In genomic region chr14:89956294-89957009, GRCh38 we compare ENCODE assay signal across 8 cellular contexts. TPM values are rescaled to one million over a fixed set of nuclear protein-coding genes. Genes with fewer than 3 reads are reported as not detected.
DNase-seq lines count a peak whose midpoint lies in the region; ATAC-seq and TF ChIP-seq lines count a peak whose summit lies in the region.

No MANE protein-coding gene starts in this region.

- TF ChIP-seq CTCF in C4-2B (conservative IDR thresholded peaks at IDR 0.05) (no peak; the same call in 1 of the 2 replicates), PC-9 (conservative IDR thresholded peaks at IDR 0.05) (no peak), fibroblast of pulmonary artery (IDR thresholded peaks at IDR 0.05; ENCODE audit: low read length, missing control alignments) (no peak)

- peaks cover 9% of the 10 kb centered on the region; the same call in 1 of the 2 replicates for H3F3A ChIP-seq in PC-9 (ENCODE audit: insufficient read depth, low read depth)

- H3K4me2 ChIP-seq in PC-9 (peak overlapping the region; percentile 80), neuronal stem cell (ENCODE audit: insufficient read depth, low read length, poor library complexity, severe bottlenecking) (peak overlapping the region; percentile 70)

- TSS peak; percentile 66 for BruUV-seq in PC-9 (replicated peaks; lab: Mats Ljungman, UMichigan)

- H3K23ac ChIP-seq in neuronal stem cell (ENCODE audit: low read depth, low read length, poor library complexity): no peak overlapping the region

- H3K79me1 ChIP-seq in neuronal stem cell (ENCODE audit: low read depth, low read length): peaks cover 8% of the 10 kb centered on the region

- peak overlapping the region; percentile 40 for H2AK5ac ChIP-seq in neuronal stem cell (ENCODE audit: low read depth, low read length)

- H4K20me1 ChIP-seq in PC-9 (ENCODE audit: insufficient read depth): no peaks in the 10 kb centered on the region

- no peak overlapping the region for H2BK15ac ChIP-seq in neuronal stem cell (ENCODE audit: low read length)

- peak overlapping the region; percentile 98 for H3K18ac ChIP-seq in neuronal stem cell (ENCODE audit: low read length)

- H2AFZ ChIP-seq in PC-9: peak overlapping the region; percentile 80
- peak overlapping the region; percentile 95 for H2AFZ ChIP-seq in neuronal stem cell (ENCODE audit: low read length)

- no CpG with 5 or more reads among the region's 38 CpGs for WGBS in neuronal stem cell (ENCODE audit: extremely low coverage in 2 of 2, insufficient read length in 2 of 2, insufficient replicate concordance in 1 of 2), 2 donors

- H3K36me3 ChIP-seq in PC-9 (ENCODE audit: low read depth) (no peaks in the 10 kb centered on the region), neuronal stem cell (replicated peaks in 1 of 2; ENCODE audit: control insufficient read depth in 2 of 2, insufficient read depth in 2 of 2, low read length in 2 of 2) (peaks cover 11 to 45% of the 10 kb centered on the region in 2 donors), subcutaneous abdominal adipose tissue (ENCODE audit: control insufficient read depth in 5 of 5, insufficient read depth in 5 of 5, low read length in 5 of 5) (peaks cover 0 to 5% (median 0%) of the 10 kb centered on the region in 5 donors)

- peaks cover 21% of the 10 kb centered on the region for H3K79me2 ChIP-seq in PC-9 (ENCODE audit: low read depth)

- peaks cover 20% of the 10 kb centered on the region; the same call in 1 of the 2 replicates for H3K4me1 ChIP-seq in PC-9 (replicated peaks; ENCODE audit: insufficient read depth)
- peaks cover 7 to 14% of the 10 kb centered on the region in 2 donors for H3K4me1 ChIP-seq in neuronal stem cell (ENCODE audit: control insufficient read depth in 2 of 2, insufficient read depth in 1 of 2, low read depth in 1 of 2, low read length in 2 of 2)
- peaks cover 3 to 31% (median 25%) of the 10 kb centered on the region in 5 donors for H3K4me1 ChIP-seq in subcutaneous abdominal adipose tissue (ENCODE audit: control insufficient read depth in 5 of 5, insufficient read depth in 5 of 5, low read length in 5 of 5)

- no peak overlapping the region for H2BK120ac ChIP-seq in neuronal stem cell (ENCODE audit: low read depth, low read length)

- H3K4ac ChIP-seq in neuronal stem cell (ENCODE audit: low read length): no peak overlapping the region

- intact Hi-C loops in PC-9 (cut with micrococcal nuclease; ENCODE audit: unreplicated experiment): loop anchor here (10.0 kb wide), 1 partner anchor 798 kb away; no protein-coding TSS in a partner anchor

- H3K9ac ChIP-seq in neuronal stem cell (ENCODE audit: low read depth, low read length, poor library complexity) (peak overlapping the region; percentile 92), subcutaneous abdominal adipose tissue (ENCODE audit: low read length in 5 of 5) (peak overlapping the region in 4 of 5 donors; percentile 73 to 89 (median 82))

- POLR2A ChIA-PET in PC-9 (lab: Charles Lee; ENCODE audit: unreplicated experiment): interaction anchor here (0.9 kb wide), 1 partner anchor 1463 kb away, joined by 6 read pairs; no protein-coding TSS in a partner anchor

- peak; percentile 31 for ATAC-seq in GM19438 (IDR thresholded peaks at IDR 0.05; ENCODE audit: low read depth, unreplicated experiment)
- peak; percentile 30 for ATAC-seq in HG03571 (IDR thresholded peaks at IDR 0.05; ENCODE audit: unreplicated experiment)

- H3K4me3 ChIP-seq in PC-9 (peak overlapping the region; percentile 66), fibroblast of pulmonary artery (replicated peaks; ENCODE audit: low read depth, low read length) (peak overlapping the region; percentile 71), neuronal stem cell (ENCODE audit: low read length in 2 of 2) (peak overlapping the region; percentile 89 to 96), subcutaneous abdominal adipose tissue (ENCODE audit: low read depth in 1 of 5, low read length in 5 of 5) (peak overlapping the region; percentile 91 to 98 (median 95))

- peak; percentile 12 to 70 for DNase-seq in PC-9
- DNase-seq in activated T-helper 1 cell treated with Interleukin-2 at 50 U/mL for 16 hours (ENCODE audit: low read depth): peak; percentile 63
- peak; percentile 87 for DNase-seq in fibroblast of pulmonary artery (ENCODE audit: low read depth)
- peak; percentile 56 for DNase-seq in neuronal stem cell (ENCODE audit: low spot score)

- H3K27ac ChIP-seq in C4-2B (peak overlapping the region; percentile 92), PC-9 (peak overlapping the region; percentile 67), neuronal stem cell (replicated peaks; ENCODE audit: low read length) (peak overlapping the region; percentile 81), subcutaneous abdominal adipose tissue (ENCODE audit: low read depth, low read length) (peak overlapping the region; percentile 65)

- no peak overlapping the region for H4K91ac ChIP-seq in neuronal stem cell (ENCODE audit: low read depth, low read length, poor library complexity)

- peak overlapping the region; percentile 11 for H3K14ac ChIP-seq in neuronal stem cell (ENCODE audit: low read length)

- H3K9me3 ChIP-seq in PC-9 (ENCODE audit: insufficient read depth, low read depth): no peaks in the 10 kb centered on the region
- peaks cover 0 to 8% of the 10 kb centered on the region in 2 donors for H3K9me3 ChIP-seq in neuronal stem cell (replicated peaks in 1 of 2; ENCODE audit: control insufficient read depth in 2 of 2, insufficient read depth in 1 of 2, low read depth in 1 of 2, low read length in 2 of 2)
- H3K9me3 ChIP-seq in subcutaneous abdominal adipose tissue (ENCODE audit: control insufficient read depth in 5 of 5, low read length in 5 of 5): no peaks in the 10 kb centered on the region

- H3K27me3 ChIP-seq in PC-9 (ENCODE audit: insufficient read depth, low read depth) (no peaks in the 10 kb centered on the region), neuronal stem cell (ENCODE audit: control insufficient read depth in 3 of 3, insufficient read depth in 3 of 3, low read depth in 1 of 3, low read length in 3 of 3) (no peaks in the 10 kb centered on the region), subcutaneous abdominal adipose tissue (ENCODE audit: control insufficient read depth in 5 of 5, insufficient read depth in 4 of 5, low read length in 5 of 5) (no peaks in the 10 kb centered on the region)

- no peak overlapping the region for H2BK12ac ChIP-seq in neuronal stem cell (ENCODE audit: low read length)

- H4K8ac ChIP-seq in neuronal stem cell (ENCODE audit: low read depth, low read length): no peak overlapping the region

- peak overlapping the region; percentile 30 for H2BK5ac ChIP-seq in neuronal stem cell (ENCODE audit: low read length)

- CTCF ChIA-PET in PC-9 (lab: Charles Lee): no interaction called here

- H3K9me2 ChIP-seq in PC-9 (ENCODE audit: insufficient read depth): no peaks in the 10 kb centered on the region

RNA-seq across cellular contexts. Expression of gene TDP1, which starts 0.7 kb away (rescaled TPM):
- 12.6 and 12.8 TPM in 2 replicates for total RNA-seq in PC-9 (2021)
- polyA plus RNA-seq in neuronal stem cell (2013, experiment 1 of 2): 38.0 TPM
- polyA plus RNA-seq in neuronal stem cell (2013, experiment 2 of 2): 38.0 TPM

RNA-seq across cellular contexts. Expression of gene EFCAB11, which starts 1.9 kb away (rescaled TPM):
- total RNA-seq in PC-9 (2021): 8.4 and 10.3 TPM in 2 replicates
- polyA plus RNA-seq in neuronal stem cell (2013, experiment 1 of 2): 10.6 TPM
- 10.6 TPM for polyA plus RNA-seq in neuronal stem cell (2013, experiment 2 of 2)

Comparison
In these comparisons a context has a peak if more than half of its experiments do, and no peak if none do; other contexts are left out.
1. Peak in every context shown above with its lines: DNase-seq, ATAC-seq, H3K4me3 ChIP-seq and H3K27ac ChIP-seq.